In the genomic region with DNA sequence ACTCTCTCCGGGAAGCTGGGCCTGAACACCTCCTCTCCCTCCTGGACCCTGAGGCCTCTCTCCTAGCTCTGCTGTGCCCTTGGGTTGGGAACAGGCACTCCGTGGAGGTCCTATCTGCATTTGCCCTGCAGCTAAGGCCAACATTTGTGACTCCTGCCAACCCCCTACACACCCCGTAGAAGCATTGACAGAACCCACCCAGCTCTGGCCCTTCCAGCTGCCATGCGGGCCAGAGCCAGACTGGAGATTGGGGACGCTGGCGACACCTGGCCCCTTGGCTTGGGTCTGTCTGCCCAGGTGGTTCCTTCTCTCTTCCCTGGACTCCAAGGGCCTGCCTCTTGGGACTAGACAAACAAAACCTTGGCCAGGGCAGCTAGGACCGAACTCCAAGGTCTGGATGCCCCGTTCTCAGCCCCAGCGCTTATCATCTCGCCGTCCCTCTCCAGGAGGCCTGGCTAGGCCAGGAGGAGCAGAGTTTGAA, we compare ENCODE assay signal across 8 cellular contexts. TPM values are rescaled to one million over a fixed set of nuclear protein-coding genes. Genes with fewer than 3 reads are reported as not detected.
DNase-seq lines count a peak whose midpoint lies in the region; ATAC-seq, FAIRE-seq and TF ChIP-seq lines count a peak whose summit lies in the region.

No MANE protein-coding gene starts in this region.

- TF ChIP-seq CTCF in HL-60 (IDR thresholded peaks at IDR 0.05; ENCODE audit: insufficient read depth, low read length) = no peak
- no peak for TF ChIP-seq CTCF in hepatocyte (IDR thresholded peaks at IDR 0.05; ENCODE audit: poor library complexity)

- H3K36me3 ChIP-seq in hepatocyte (replicated peaks; ENCODE audit: insufficient read depth, low read depth) (no peaks in the 10 kb centered on the region), small intestine (ENCODE audit: control insufficient read depth in 2 of 2, insufficient read depth in 2 of 2, low read length in 2 of 2) (no peaks in the 10 kb centered on the region)

- H3K27me3 Mint-ChIP-seq in activated T-helper 1 cell treated with anti-CD3 and anti-CD28 coated beads, Interleukin-12 subunit alpha, Interleukin-12 subunit beta, Interleukin-2, Interleukin-4 antibody, amounts not matched to agents 30 ng/mL and 10 ng/mL and 1 ng/mL, durations not matched to agents 14 hours and 24 hours and 36 hours (ENCODE audit: insufficient read depth) = no peaks in the 10 kb centered on the region

- H3K4me1 ChIP-seq in hepatocyte (ENCODE audit: insufficient read depth) (peaks cover 26% of the 10 kb centered on the region), small intestine (ENCODE audit: control insufficient read depth in 2 of 2, insufficient read depth in 1 of 2, low read depth in 1 of 2, low read length in 1 of 2) (peaks cover 9 to 19% of the 10 kb centered on the region in 2 donors)

- 73% methylated on average over 11 of the region's 11 CpGs for WGBS in hepatocyte (ENCODE audit: low lambda C conversion rate, missing lambda C conversion rate)
- 56 to 74% (median 67%) methylated on average over 11 of the region's 11 CpGs for WGBS in small intestine, 3 donors

- peak overlapping the region; percentile 79 for H3K4me3 Mint-ChIP-seq in activated T-helper 1 cell treated with anti-CD3 and anti-CD28 coated beads, Interleukin-12 subunit alpha, Interleukin-12 subunit beta, Interleukin-2, Interleukin-4 antibody, amounts not matched to agents 30 ng/mL and 10 ng/mL and 1 ng/mL, durations not matched to agents 14 hours and 24 hours and 36 hours

- H2AFZ ChIP-seq in hepatocyte = peak overlapping the region; percentile 77

- H3K4me1 Mint-ChIP-seq in activated T-helper 1 cell treated with anti-CD3 and anti-CD28 coated beads, Interleukin-12 subunit alpha, Interleukin-12 subunit beta, Interleukin-2, Interleukin-4 antibody, amounts not matched to agents 30 ng/mL and 10 ng/mL and 1 ng/mL, durations not matched to agents 14 hours and 24 hours and 36 hours (ENCODE audit: low read depth) = peaks cover 61% of the 10 kb centered on the region

- H3K27me3 ChIP-seq in HL-60 (ENCODE audit: insufficient read depth, poor library complexity, severe bottlenecking) (no peaks in the 10 kb centered on the region), hepatocyte (peaks cover 4% of the 10 kb centered on the region), small intestine (ENCODE audit: control insufficient read depth in 2 of 2, insufficient read depth in 2 of 2, low read length in 2 of 2) (no peaks in the 10 kb centered on the region)

- H3K4me3 ChIP-seq in HL-60 (replicated peaks; ENCODE audit: insufficient read depth, low read length) (no peak overlapping the region), hepatocyte (no peak overlapping the region), small intestine (ENCODE audit: low read depth in 1 of 2, low read length in 2 of 2) (no peak overlapping the region)

- no peak for FAIRE-seq in small intestine (lab: Jason Lieb, UNC)
- FAIRE-seq in RCC 7860 (lab: Jason Lieb, UNC) = no peak

- H3K9me3 Mint-ChIP-seq in activated T-helper 1 cell treated with anti-CD3 and anti-CD28 coated beads, Interleukin-12 subunit alpha, Interleukin-12 subunit beta, Interleukin-2, Interleukin-4 antibody, amounts not matched to agents 30 ng/mL and 10 ng/mL and 1 ng/mL, durations not matched to agents 14 hours and 24 hours and 36 hours = no peaks in the 10 kb centered on the region

- peaks cover 7% of the 10 kb centered on the region for H3K36me3 Mint-ChIP-seq in activated T-helper 1 cell treated with anti-CD3 and anti-CD28 coated beads, Interleukin-12 subunit alpha, Interleukin-12 subunit beta, Interleukin-2, Interleukin-4 antibody, amounts not matched to agents 30 ng/mL and 10 ng/mL and 1 ng/mL, durations not matched to agents 14 hours and 24 hours and 36 hours (ENCODE audit: low read depth)

- peak overlapping the region; percentile 92 for H3K4me2 ChIP-seq in hepatocyte

- H3K27ac ChIP-seq in HL-60 (replicated peaks) = peak overlapping the region; percentile 44
- peak overlapping the region; percentile 51 for H3K27ac ChIP-seq in hepatocyte
- H3K27ac ChIP-seq in small intestine (ENCODE audit: low read depth in 1 of 2, low read length in 1 of 2) = peak overlapping the region; percentile 1 to 75

- ATAC-seq in HG03159 (IDR thresholded peaks at IDR 0.05; ENCODE audit: unreplicated experiment) = no peak

- no peak for DNase-seq in HL-60 (ENCODE audit: low read depth in 1 of 2, low spot score in 1 of 2)
- no peak for DNase-seq in activated T-helper 1 cell treated with anti-CD3 and anti-CD28 coated beads, Interleukin-12 subunit alpha, Interleukin-12 subunit beta, Interleukin-2, Interleukin-4 antibody, amounts not matched to agents 30 ng/mL and 10 ng/mL and 1 ng/mL, durations not matched to agents 14 hours and 24 hours and 36 hours (ENCODE audit: low spot score)
- DNase-seq in hepatocyte (ENCODE audit: low spot score) = peak; percentile 11
- DNase-seq in small intestine = no peak
- no peak for DNase-seq in AG08396 (ENCODE audit: low spot score)
- no peak for DNase-seq in RCC 7860 (ENCODE audit: low spot score)
- DNase-seq in stimulated activated CD4-positive, alpha-beta T cell treated with anti-CD3 and anti-CD28 coated beads, Interleukin-2, amount 100 ng/mL, for 24 hours = no peak

- H3K27ac Mint-ChIP-seq in activated T-helper 1 cell treated with anti-CD3 and anti-CD28 coated beads, Interleukin-12 subunit alpha, Interleukin-12 subunit beta, Interleukin-2, Interleukin-4 antibody, amounts not matched to agents 30 ng/mL and 10 ng/mL and 1 ng/mL, durations not matched to agents 14 hours and 24 hours and 36 hours = peak overlapping the region; percentile 89

- H3K9me2 ChIP-seq in hepatocyte (replicated peaks; ENCODE audit: insufficient read depth) = no peaks in the 10 kb centered on the region

- intact Hi-C loops in activated T-helper 1 cell treated with anti-CD3 and anti-CD28 coated beads, Interleukin-12 subunit alpha, Interleukin-12 subunit beta, Interleukin-2, Interleukin-4 antibody, amounts not matched to agents 30 ng/mL and 10 ng/mL and 1 ng/mL, durations not matched to agents 14 hours and 24 hours and 36 hours (cut with micrococcal nuclease) = loop anchor here (1.0 to 10.0 kb wide), 7 partner anchors 9 to 237 kb away; a partner anchor contains a TSS

- no peaks in the 10 kb centered on the region for H4K20me1 ChIP-seq in hepatocyte (ENCODE audit: insufficient read depth, poor library complexity, severe bottlenecking)

- no peaks in the 10 kb centered on the region for H3K9me3 ChIP-seq in hepatocyte (ENCODE audit: low read depth)
- no peaks in the 10 kb centered on the region for H3K9me3 ChIP-seq in small intestine (ENCODE audit: control insufficient read depth, low read depth)

- H3K79me2 ChIP-seq in hepatocyte = peaks cover 11% of the 10 kb centered on the region

RNA-seq across cellular contexts. Expression of a gene that starts 0.6 kb away (rescaled TPM):
- total RNA-seq in activated T-helper 1 cell treated with anti-CD3 and anti-CD28 coated beads, Interleukin-12 subunit alpha, Interleukin-12 subunit beta, Interleukin-2, Interleukin-4 antibody, amounts not matched to agents 30 ng/mL and 10 ng/mL and 1 ng/mL, durations not matched to agents 14 hours and 24 hours and 36 hours = 53.2 and 53.7 TPM in 2 replicates
- total RNA-seq in hepatocyte = 4.9 and 5.5 TPM in 2 replicates
- polyA plus RNA-seq in hepatocyte (11.0 and 11.7 TPM in 2 replicates), small intestine (10 to 100 TPM in 1 of 3 donors, 1 to 10 TPM in 2; 2.0 to 17.7 (median 4.1) TPM)

RNA-seq across cellular contexts. Expression of a gene that starts 34.5 kb away (rescaled TPM):
- total RNA-seq in activated T-helper 1 cell treated with anti-CD3 and anti-CD28 coated beads, Interleukin-12 subunit alpha, Interleukin-12 subunit beta, Interleukin-2, Interleukin-4 antibody, amounts not matched to agents 30 ng/mL and 10 ng/mL and 1 ng/mL, durations not matched to agents 14 hours and 24 hours and 36 hours = not detected in 2 replicates
- 0.84 TPM in 1 of 2 replicates, not detected in the other for total RNA-seq in hepatocyte
- 0.92 TPM in 1 of 2 replicates, not detected in the other for polyA plus RNA-seq in hepatocyte
- not detected for polyA plus RNA-seq in small intestine

RNA-seq across cellular contexts. Expression of a gene that starts 35.6 kb away (rescaled TPM):
- total RNA-seq in activated T-helper 1 cell treated with anti-CD3 and anti-CD28 coated beads, Interleukin-12 subunit alpha, Interleukin-12 subunit beta, Interleukin-2, Interleukin-4 antibody, amounts not matched to agents 30 ng/mL and 10 ng/mL and 1 ng/mL, durations not matched to agents 14 hours and 24 hours and 36 hours = not detected in 2 replicates
- total RNA-seq in hepatocyte = 7.8 and 15.5 TPM in 2 replicates
- 13.8 and 19.2 TPM in 2 replicates for polyA plus RNA-seq in hepatocyte
- 10 to 100 TPM in 2 of 3 donors, 1 to 10 TPM in 1; 1.1 to 35.4 (median 13.2) TPM for polyA plus RNA-seq in small intestine

RNA-seq across cellular contexts. Expression of a gene that starts 38.0 kb away (rescaled TPM):
- not detected in 2 replicates for total RNA-seq in activated T-helper 1 cell treated with anti-CD3 and anti-CD28 coated beads, Interleukin-12 subunit alpha, Interleukin-12 subunit beta, Interleukin-2, Interleukin-4 antibody, amounts not matched to agents 30 ng/mL and 10 ng/mL and 1 ng/mL, durations not matched to agents 14 hours and 24 hours and 36 hours
- 2.0 and 2.7 TPM in 2 replicates for total RNA-seq in hepatocyte
- polyA plus RNA-seq in hepatocyte = 10.2 and 11.6 TPM in 2 replicates
- 1 to 10 TPM in 2 of 3 donors, not detected in 1; 1.6 to 2.2 TPM for polyA plus RNA-seq in small intestine

RNA-seq across cellular contexts. Expression of a gene that starts 48.9 kb away (rescaled TPM):
- 44.9 and 45.1 TPM in 2 replicates for total RNA-seq in activated T-helper 1 cell treated with anti-CD3 and anti-CD28 coated beads, Interleukin-12 subunit alpha, Interleukin-12 subunit beta, Interleukin-2, Interleukin-4 antibody, amounts not matched to agents 30 ng/mL and 10 ng/mL and 1 ng/mL, durations not matched to agents 14 hours and 24 hours and 36 hours
- total RNA-seq in hepatocyte = 14.6 and 15.2 TPM in 2 replicates
- 9.7 and 12.5 TPM in 2 replicates for polyA plus RNA-seq in hepatocyte
- 10 to 100 TPM in 1 of 3 donors, 1 to 10 TPM in 2; 5.7 to 12.2 (median 6.9) TPM for polyA plus RNA-seq in small intestine
